22 cellular contexts compared by ENCODE assay signal in genomic region chr5:145470382-145470979, GRCh38.
"Had no signal": no experiment of that assay in that cellular context is flagged by ENCODE, and none has a peak within 500 bp of the region (broad histone marks: within the 10 kb centered on the region; RNA-seq: fewer than 3 reads in every experiment).

No MANE protein-coding gene starts in this region.

- H3K4me3 Mint-ChIP-seq: naive thymus-derived CD8-positive, alpha-beta T cell; nephron progenitor cell; stimulated activated naive B cell treated with anti-CD40 and anti-IgM and Interleukin-4, amounts not matched to agents 10 μg/mL and 1 μg/mL and 100 μg/mL, for 72 hours; stimulated activated naive CD8-positive, alpha-beta T cell treated with anti-CD3 and anti-CD28 coated beads, Interleukin-15, Interleukin-2, amounts not matched to agents 100 ng/mL and 50 ng/mL, for 24 hours had no signal

- H3K27ac Mint-ChIP-seq: naive thymus-derived CD8-positive, alpha-beta T cell; nephron progenitor cell; stimulated activated naive B cell treated with anti-CD40 and anti-IgM and Interleukin-4, amounts not matched to agents 10 μg/mL and 1 μg/mL and 100 μg/mL, for 72 hours; stimulated activated naive CD8-positive, alpha-beta T cell treated with anti-CD3 and anti-CD28 coated beads, Interleukin-15, Interleukin-2, amounts not matched to agents 100 ng/mL and 50 ng/mL, for 24 hours had no signal

- H3K27ac ChIP-seq: coronary artery, esophagus squamous epithelium, gastrocnemius medialis, lower lobe of right lung, pancreas, right lobe of liver, suprapubic skin, transverse colon, upper lobe of right lung, uterus had no signal

- H3K27me3 ChIP-seq: esophagus squamous epithelium, gastrocnemius medialis, pancreas, right lobe of liver, suprapubic skin, transverse colon, upper lobe of right lung, uterus had no signal

- H3K9me3 ChIP-seq: esophagus squamous epithelium, gastrocnemius medialis, lower lobe of right lung, pancreas, right lobe of liver, suprapubic skin, transverse colon, upper lobe of right lung, uterus had no signal

- DNase-seq: dermis blood vessel endothelial cell; effector memory CD4-positive, alpha-beta T cell; erythroblast; esophagus squamous epithelium; gastrocnemius medialis; head of caudate nucleus; left ventricle myocardium superior; lower lobe of right lung; naive thymus-derived CD8-positive, alpha-beta T cell; nephron progenitor cell; occipital lobe; pancreas; right lobe of liver; stimulated activated CD4-positive, alpha-beta T cell treated with anti-CD3 and anti-CD28 coated beads, Interleukin-15, amount 100 ng/mL, for 24 hours; stimulated activated CD4-positive, alpha-beta T cell treated with anti-CD3 and anti-CD28 coated beads, Interleukin-2, amount 100 ng/mL, for 48 hours; stimulated activated naive B cell treated with anti-CD40 and anti-IgM and Interleukin-4, amounts not matched to agents 10 μg/mL and 1 μg/mL and 100 μg/mL, for 72 hours; transverse colon; upper lobe of right lung; uterus had no signal

- ATAC-seq: gastrocnemius medialis; left ventricle myocardium superior; lower lobe of right lung; naive thymus-derived CD8-positive, alpha-beta T cell; pancreas; right lobe of liver; stimulated activated naive B cell treated with anti-CD40 and anti-IgM and Interleukin-4, amounts not matched to agents 10 μg/mL and 1 μg/mL and 100 μg/mL, for 72 hours; upper lobe of right lung had no signal

- H3K4me1 ChIP-seq: gastrocnemius medialis, lower lobe of right lung, upper lobe of right lung, uterus had no signal

- H3K9me3 Mint-ChIP-seq: nephron progenitor cell; stimulated activated naive B cell treated with anti-CD40 and anti-IgM and Interleukin-4, amounts not matched to agents 10 μg/mL and 1 μg/mL and 100 μg/mL, for 72 hours had no signal

- H3K36me3 ChIP-seq: esophagus squamous epithelium, gastrocnemius medialis, lower lobe of right lung, pancreas, right lobe of liver, suprapubic skin, transverse colon, upper lobe of right lung, uterus had no signal

- H3K4me1 Mint-ChIP-seq: naive thymus-derived CD8-positive, alpha-beta T cell; nephron progenitor cell; stimulated activated naive B cell treated with anti-CD40 and anti-IgM and Interleukin-4, amounts not matched to agents 10 μg/mL and 1 μg/mL and 100 μg/mL, for 72 hours had no signal

- H3K4me3 ChIP-seq: coronary artery, esophagus squamous epithelium, gastrocnemius medialis, lower lobe of right lung, pancreas, right lobe of liver, suprapubic skin, transverse colon, upper lobe of right lung, uterus had no signal

- H3K27me3 Mint-ChIP-seq: naive thymus-derived CD8-positive, alpha-beta T cell; stimulated activated naive B cell treated with anti-CD40 and anti-IgM and Interleukin-4, amounts not matched to agents 10 μg/mL and 1 μg/mL and 100 μg/mL, for 72 hours; stimulated activated naive CD8-positive, alpha-beta T cell treated with anti-CD3 and anti-CD28 coated beads, Interleukin-15, Interleukin-2, amounts not matched to agents 100 ng/mL and 50 ng/mL, for 24 hours had no signal

- H3K36me3 Mint-ChIP-seq: naive thymus-derived CD8-positive, alpha-beta T cell; stimulated activated naive B cell treated with anti-CD40 and anti-IgM and Interleukin-4, amounts not matched to agents 10 μg/mL and 1 μg/mL and 100 μg/mL, for 72 hours had no signal
